11 cellular contexts compared by ENCODE assay signal in the genomic region with DNA sequence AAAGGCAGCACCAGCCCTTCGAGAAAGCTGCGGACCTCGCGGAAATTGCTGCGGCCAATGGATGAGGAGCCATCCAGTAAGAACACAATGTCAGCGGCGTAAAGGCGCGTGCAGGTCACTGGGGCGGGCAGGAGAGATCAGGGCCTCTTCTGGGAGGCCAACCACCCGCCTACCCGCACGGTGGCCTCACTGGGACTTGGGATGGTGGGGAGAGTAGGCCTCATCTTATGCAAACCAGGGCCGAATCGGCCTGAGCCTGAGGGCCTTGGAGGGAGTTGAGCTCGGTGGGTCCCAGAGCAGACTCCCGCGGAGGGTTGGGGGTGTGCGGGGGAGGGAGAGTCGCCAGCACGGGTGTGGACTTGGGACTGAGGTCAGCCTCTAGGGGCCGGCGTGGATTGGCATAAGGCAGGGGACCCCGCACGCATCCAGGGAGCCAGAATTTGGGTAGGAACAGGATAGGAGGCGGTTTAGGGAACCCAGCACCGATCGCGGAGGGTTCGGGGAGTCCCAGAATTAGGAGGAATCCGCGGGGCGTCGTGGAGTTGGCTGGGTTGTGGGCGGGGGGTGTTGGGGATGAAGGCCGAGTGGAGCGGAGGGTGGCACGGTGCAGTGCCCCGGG. TPM values are rescaled to one million over a fixed set of nuclear protein-coding genes. Genes with fewer than 3 reads are reported as not detected.
DNase-seq lines count a peak whose midpoint lies in the region; ATAC-seq and TF ChIP-seq lines count a peak whose summit lies in the region.
"Had no signal": no experiment of that assay in that cellular context is flagged by ENCODE, and none has a peak within 500 bp of the region (broad histone marks: within the 10 kb centered on the region; RNA-seq: fewer than 3 reads in every experiment).

No MANE protein-coding gene starts in this region.

- no peak for TF ChIP-seq CTCF in gastroesophageal sphincter (IDR thresholded peaks at IDR 0.05)

- intact Hi-C loops in sciatic nerve (cut with DNase I), result no loop called here

- peaks cover 0 to 38% (median 29%) of the 10 kb centered on the region in 3 donors for H3K4me1 ChIP-seq in gastroesophageal sphincter

- peaks cover 39% of the 10 kb centered on the region for H3K27me3 ChIP-seq in gastroesophageal sphincter
- H3K27me3 ChIP-seq: adrenal gland had no signal

- no peak for TF ChIP-seq POLR2A in gastroesophageal sphincter (IDR thresholded peaks at IDR 0.05)

- DNase-seq in Daoy (ENCODE audit: low read depth) (peak; percentile 32), SK-N-MC (ENCODE audit: low read depth, low spot score) (no peak), sciatic nerve (ENCODE audit: low spot score) (no peak), DMS79 (lab: John Stamatoyannopoulos, UW) (no peak)
- DNase-seq: NCI-H1105 had no signal

- H3K4me3 ChIP-seq in SK-N-MC (peak overlapping the region; percentile 49), gastroesophageal sphincter (peak overlapping the region; percentile 12 to 45)

- no peaks in the 10 kb centered on the region for H3K9me3 ChIP-seq in SK-N-MC (ENCODE audit: low read depth, low read length)
- no peaks in the 10 kb centered on the region for H3K9me3 ChIP-seq in gastroesophageal sphincter
- H3K9me3 ChIP-seq: adrenal gland, left lung had no signal

- H3K27ac ChIP-seq in SK-N-MC (no peak overlapping the region), gastroesophageal sphincter (peak overlapping the region in 1 of 4 donors; percentile 60)
- H3K27ac ChIP-seq: left lung had no signal

- WGBS in gastroesophageal sphincter (ENCODE audit: low coverage in 1 of 2), 2 donors, result 39 to 69% methylated on average over 3 to 26 of the region's 39 CpGs

- no peak overlapping the region for H3K9ac ChIP-seq in SK-N-MC (ENCODE audit: insufficient read length)

- ATAC-seq in gastroesophageal sphincter (no peak), sciatic nerve (peak; percentile 3), HG03460 (IDR thresholded peaks at IDR 0.05; ENCODE audit: unreplicated experiment) (no peak), HG02588 (IDR thresholded peaks at IDR 0.05; ENCODE audit: unreplicated experiment) (no peak), GM21381 (IDR thresholded peaks at IDR 0.05; ENCODE audit: unreplicated experiment) (no peak)

- H3K36me3 ChIP-seq in SK-N-MC (ENCODE audit: insufficient read depth, low read length), result no peaks in the 10 kb centered on the region
- peaks cover 0 to 23% of the 10 kb centered on the region in 2 donors for H3K36me3 ChIP-seq in gastroesophageal sphincter

- TF ChIP-seq EP300 in gastroesophageal sphincter (IDR thresholded peaks at IDR 0.05), result no peak

RNA-seq across cellular contexts. Expression of gene COL7A1, which starts 0.6 kb away (rescaled TPM):
- 107 and 154 TPM in 2 replicates for total RNA-seq in Daoy (2014; rRNA removed; shearing (Covaris generic))
- total RNA-seq in gastroesophageal sphincter (1 to 10 TPM; 1.7 to 3.9 (median 1.9) TPM), sciatic nerve (8.7 TPM)

RNA-seq across cellular contexts. Expression of gene UQCRC1, which starts 14.9 kb away (rescaled TPM):
- total RNA-seq in Daoy (2014; rRNA removed; shearing (Covaris generic)), result 291 and 336 TPM in 2 replicates
- total RNA-seq in gastroesophageal sphincter, result 100 to 1,000 TPM; 195 to 346 (median 302) TPM
- total RNA-seq in sciatic nerve, result 96.9 TPM

RNA-seq across cellular contexts. Expression of gene TMEM89, which starts 27.0 kb away (rescaled TPM):
- not detected in 2 replicates for total RNA-seq in Daoy (2014; rRNA removed; shearing (Covaris generic))
- total RNA-seq in gastroesophageal sphincter (not detected), sciatic nerve (not detected)
- total RNA-seq: adrenal gland, left lung had no signal

RNA-seq across cellular contexts. Expression of gene UCN2, which starts 31.0 kb away (rescaled TPM):
- total RNA-seq in Daoy (2014; rRNA removed; shearing (Covaris generic)), result 3.0 and 6.2 TPM in 2 replicates
- total RNA-seq in gastroesophageal sphincter (under 1 TPM in 1 of 4 donors, not detected in 3; 0.19 TPM), sciatic nerve (not detected)

RNA-seq across cellular contexts. Expression of gene PFKFB4, which starts 37.9 kb away (rescaled TPM):
- total RNA-seq in Daoy (2014; rRNA removed; shearing (Covaris generic)), result 4.1 and 6.9 TPM in 2 replicates
- total RNA-seq in gastroesophageal sphincter, result 1 to 10 TPM; 1.8 to 2.9 (median 2.4) TPM
- 7.9 TPM for total RNA-seq in sciatic nerve

Comparison
In these comparisons a context has a peak if more than half of its experiments do, and no peak if none do; other contexts are left out.
1. RNA of gene COL7A1, which starts 0.6 kb away (total RNA-seq): 107 to 154 TPM in Daoy; 8.7 TPM in sciatic nerve (single experiment) and 1.7 to 3.9 TPM in gastroesophageal sphincter; every median in the first group is over 10 times any median in the second.